8 cellular contexts compared by ENCODE assay signal in genomic region chr16:57187508-57187854, GRCh38. TPM values are rescaled to one million over a fixed set of nuclear protein-coding genes. Genes with fewer than 3 reads are reported as not detected.
DNase-seq lines count a peak whose midpoint lies in the region; ATAC-seq, FAIRE-seq and TF ChIP-seq lines count a peak whose summit lies in the region.

No MANE protein-coding gene starts in this region.

- DNase-seq in NCI-H526 (lab: John Stamatoyannopoulos, UW) = peak; percentile 17 to 47
- DNase-seq in colonic mucosa = no peak
- DNase-seq in activated effector memory CD4-positive, alpha-beta T cell treated with Interleukin-2 at 50 U/mL for 16 hours = no peak
- DNase-seq in RCC 7860 (ENCODE audit: low spot score) = no peak
- no peak for DNase-seq in SHP77 (lab: John Stamatoyannopoulos, UW)

- no peaks in the 10 kb centered on the region for H3K27me3 ChIP-seq in colonic mucosa
- no peaks in the 10 kb centered on the region for H3K27me3 ChIP-seq in neural cell (ENCODE audit: insufficient read depth, low read depth, low read length)

- no peak overlapping the region for H2AFZ ChIP-seq in neural cell (ENCODE audit: low read depth, low read length)

- TF ChIP-seq RAD21 in neural cell (conservative IDR thresholded peaks at IDR 0.05) = no peak

- no peak for TF ChIP-seq EP300 in neural cell (conservative IDR thresholded peaks at IDR 0.05; ENCODE audit: poor library complexity, severe bottlenecking)

- intact Hi-C loops in colonic mucosa (cut with DNase I) = loop anchor here (10.0 kb wide), 1 partner anchor 253 kb away; the partner anchor contains the start of gene HERPUD1

- H3F3A ChIP-seq in neural cell (ENCODE audit: insufficient read depth, low read length, poor library complexity, severe bottlenecking) = no peaks in the 10 kb centered on the region

- peak overlapping the region; percentile 95 for H3K4me3 ChIP-seq in colonic mucosa
- peak overlapping the region; percentile 88 for H3K4me3 ChIP-seq in neural cell (ENCODE audit: low read length)

- peak overlapping the region; percentile 93 for H3K9ac ChIP-seq in ES-I3 (ENCODE audit: low read depth, low read length)
- peak overlapping the region; percentile 89 to 96 for H3K9ac ChIP-seq in colonic mucosa (ENCODE audit: low read depth in 2 of 2, low read length in 2 of 2)
- H3K9ac ChIP-seq in neural cell (ENCODE audit: low read length) = peak overlapping the region; percentile 98

- H3K9me2 ChIP-seq in neural cell (ENCODE audit: insufficient read depth, low read length) = no peaks in the 10 kb centered on the region

- peak overlapping the region; percentile 93 for H3K27ac ChIP-seq in colonic mucosa
- peak overlapping the region; percentile 98 for H3K27ac ChIP-seq in neural cell (ENCODE audit: low read length)

- peaks cover 88% of the 10 kb centered on the region for H3K79me2 ChIP-seq in neural cell (replicated peaks; ENCODE audit: insufficient read depth, low read length)

- H3K36me3 ChIP-seq in ES-I3 (ENCODE audit: insufficient read depth, low read length) (no peaks in the 10 kb centered on the region), colonic mucosa (no peaks in the 10 kb centered on the region), neural cell (ENCODE audit: insufficient read depth, low read length) (no peaks in the 10 kb centered on the region)

- ATAC-seq in GM18861 (IDR thresholded peaks at IDR 0.05; ENCODE audit: unreplicated experiment) = no peak

- H3K4me2 ChIP-seq in neural cell (ENCODE audit: low read length) = peak overlapping the region; percentile 94

- TF ChIP-seq CTCF in colonic mucosa (IDR thresholded peaks at IDR 0.05) (no peak), neural cell (IDR thresholded peaks at IDR 0.05; ENCODE audit: poor library complexity, severe bottlenecking) (no peak)

- H4K20me1 ChIP-seq in neural cell (ENCODE audit: insufficient read depth) = no peaks in the 10 kb centered on the region

- H3K4me1 ChIP-seq in ES-I3 (ENCODE audit: insufficient read depth, low read length) = no peaks in the 10 kb centered on the region
- H3K4me1 ChIP-seq in colonic mucosa = peaks cover 4% of the 10 kb centered on the region

- H3K9me3 ChIP-seq in ES-I3 (ENCODE audit: control insufficient read depth, insufficient read depth, low read length) (no peaks in the 10 kb centered on the region), colonic mucosa (no peaks in the 10 kb centered on the region), neural cell (ENCODE audit: low read length) (no peaks in the 10 kb centered on the region)

- no peak for FAIRE-seq in RCC 7860 (lab: Jason Lieb, UNC)

TF ChIP-seq in neural cell, 6 proteins besides CTCF, POLR2A, EP300 and RAD21:
- TF ChIP-seq EZH2 (IDR thresholded peaks at IDR 0.05; ENCODE audit: borderline replicate concordance, insufficient read depth, low read length, poor library complexity, severe bottlenecking) (no peak), TAF1 (IDR thresholded peaks at IDR 0.05; ENCODE audit: low read depth) (no peak), REST (IDR thresholded peaks at IDR 0.05; ENCODE audit: borderline replicate concordance) (no peak), SMC3 (conservative IDR thresholded peaks at IDR 0.05; ENCODE audit: poor library complexity) (no peak), POLR2AphosphoS5 (IDR thresholded peaks at IDR 0.05) (no peak), MXI1 (conservative IDR thresholded peaks at IDR 0.05; ENCODE audit: poor library complexity, severe bottlenecking) (no peak)
TF ChIP-seq in neural cell: peak in this region for 0.

RNA-seq across cellular contexts. Expression of gene RSPRY1, which starts 1.4 kb away (rescaled TPM):
- 10 to 100 TPM; 33.7 to 51.0 TPM for total RNA-seq in colonic mucosa
- 62.0 and 69.8 TPM in 2 replicates for polyA plus RNA-seq in neural cell
- 101 and 116 TPM in 2 replicates for polyA minus RNA-seq in neural cell

RNA-seq across cellular contexts. Expression of gene PSME3IP1, which starts 1.6 kb away (rescaled TPM):
- 100 to 1,000 TPM in 1 of 2 donors, 10 to 100 TPM in 1; 80.9 to 108 TPM for total RNA-seq in colonic mucosa
- 146 and 167 TPM in 2 replicates for polyA plus RNA-seq in neural cell
- 143 and 151 TPM in 2 replicates for polyA minus RNA-seq in neural cell

RNA-seq across cellular contexts. Expression of gene ARL2BP, which starts 57.6 kb away (rescaled TPM):
- 10 to 100 TPM; 28.6 to 32.7 TPM for total RNA-seq in colonic mucosa
- polyA plus RNA-seq in neural cell = 149 and 153 TPM in 2 replicates
- polyA minus RNA-seq in neural cell = 107 and 113 TPM in 2 replicates

Comparison
In these comparisons a context has a peak if more than half of its experiments do, and no peak if none do; other contexts are left out.
1. DNase-seq: peak in NCI-H526 (2 of 2); none in colonic mucosa (single experiment), activated effector memory CD4-positive, alpha-beta T cell treated with Interleukin-2 at 50 U/mL for 16 hours (single experiment), RCC 7860 (single experiment) and SHP77 (0 of 2).
2. Peak in every context shown above with its lines, with median percentiles within 50 percentile points of each other: H3K9ac ChIP-seq.